In genomic region chr1:147243228-147243685, GRCh38 we compare ENCODE assay signal across 8 cellular contexts. TPM values are rescaled to one million over a fixed set of nuclear protein-coding genes. Genes with fewer than 3 reads are reported as not detected.
A peak's percentile ranks its signal among the peaks of the same experiment; 100 is the strongest.
DNase-seq lines count a peak whose midpoint lies in the region; ATAC-seq and TF ChIP-seq lines count a peak whose summit lies in the region.

No MANE protein-coding gene starts in this region.

- H3K27me3 ChIP-seq in GM06990 (replicated peaks; ENCODE audit: control insufficient read depth, insufficient read depth, low read length) (no peaks in the 10 kb centered on the region), Karpas-422 (ENCODE audit: low read length) (no peaks in the 10 kb centered on the region)

- H3K4me1 Mint-ChIP-seq in nephron progenitor cell, result peaks cover 67% of the 10 kb centered on the region

- ATAC-seq in GM21528 (IDR thresholded peaks at IDR 0.05; ENCODE audit: low FRiP score, unreplicated experiment), result peak; percentile 26

- H3K9me3 Mint-ChIP-seq in nephron progenitor cell, result peaks cover 23% of the 10 kb centered on the region

- peak overlapping the region; percentile 87 for H3K4me2 ChIP-seq in Karpas-422 (ENCODE audit: low read depth, low read length, poor library complexity, severe bottlenecking)

- DNase-seq in GM06990 (ENCODE audit: extremely low read depth, insufficient read length) (no peak), Karpas-422 (peak; percentile 79), fibroblast of peridontal ligament (ENCODE audit: extremely low read depth) (peak; percentile 84), nephron progenitor cell (peak; percentile 56), OCI-M2 (lab: John Stamatoyannopoulos, UW; ENCODE audit: unreplicated experiment) (no peak), GM10266 (ENCODE audit: extremely low spot score) (no peak)

- H3K27me3 Mint-ChIP-seq in nephron progenitor cell (ENCODE audit: low read depth, poor library complexity), result peaks cover 2% of the 10 kb centered on the region

- peak overlapping the region; percentile 6 for H3K27ac Mint-ChIP-seq in nephron progenitor cell

- H3K36me3 ChIP-seq in GM06990 (ENCODE audit: control insufficient read depth, insufficient read depth, low read length), result no peaks in the 10 kb centered on the region
- H3K36me3 ChIP-seq in Karpas-422 (ENCODE audit: insufficient read depth, low read length), result peaks cover 14% of the 10 kb centered on the region

- H4K20me1 ChIP-seq in Karpas-422 (ENCODE audit: insufficient read depth, low read depth, low read length), result no peaks in the 10 kb centered on the region

- H3K9me3 ChIP-seq in Karpas-422 (ENCODE audit: low read length), result no peaks in the 10 kb centered on the region

- no peak for TF ChIP-seq CTCF in GM06990 (IDR thresholded peaks at IDR 0.05; ENCODE audit: insufficient read depth, low read length, poor library complexity, severe bottlenecking)
- TF ChIP-seq CTCF in WI38 (IDR thresholded peaks at IDR 0.05; ENCODE audit: low read depth, low read length), result no peak
- TF ChIP-seq CTCF in nephron progenitor cell (IDR thresholded peaks at IDR 0.05), result no peak
- no peak for TF ChIP-seq CTCF in GM10266 (IDR thresholded peaks at IDR 0.05; ENCODE audit: control insufficient read depth, insufficient read depth, low read depth, missing control alignments)

- peak overlapping the region; percentile 75 for H3K4me3 ChIP-seq in GM06990 (replicated peaks; ENCODE audit: low read depth, low read length)
- H3K4me3 ChIP-seq in Karpas-422 (ENCODE audit: low read length), result peak overlapping the region; percentile 79
- H3K4me3 ChIP-seq in WI38 (ENCODE audit: low read depth, low read length), result peak overlapping the region; percentile 89

- H3K79me2 ChIP-seq in Karpas-422 (ENCODE audit: low read length), result peaks cover 53% of the 10 kb centered on the region

- H3K4me3 Mint-ChIP-seq in nephron progenitor cell, result peak overlapping the region; percentile 85

- peak overlapping the region; percentile 97 for H3K9ac ChIP-seq in Karpas-422 (ENCODE audit: low read length)

- peak overlapping the region; percentile 6; the same call in 1 of the 2 replicates for H2AFZ ChIP-seq in Karpas-422 (ENCODE audit: low read length)

- H3K4me1 ChIP-seq in Karpas-422 (ENCODE audit: low read length), result peaks cover 41% of the 10 kb centered on the region

- H3K36me3 Mint-ChIP-seq in nephron progenitor cell (ENCODE audit: low read depth), result peaks cover 30% of the 10 kb centered on the region

- H3K9me2 ChIP-seq in Karpas-422 (replicated peaks; ENCODE audit: insufficient read depth, low read length), result no peaks in the 10 kb centered on the region

- H3K27ac ChIP-seq in Karpas-422 (ENCODE audit: low read length), result peak overlapping the region; percentile 70

RNA-seq across cellular contexts. Expression of gene CHD1L, which starts 0.8 kb away (rescaled TPM):
- total RNA-seq in Karpas-422 (2014; rRNA removed; shearing (Covaris generic); ENCODE audit: low replicate concordance), result 40.1 and 56.6 TPM in 2 replicates

RNA-seq across cellular contexts. Expression of gene FMO5, which starts 18.1 kb away (rescaled TPM):
- not detected in 2 replicates for total RNA-seq in Karpas-422 (2014; rRNA removed; shearing (Covaris generic); ENCODE audit: low replicate concordance)

Comparison
In these comparisons a context has a peak if more than half of its experiments do, and no peak if none do; other contexts are left out.
1. DNase-seq: peak in Karpas-422 (single experiment), fibroblast of peridontal ligament (single experiment) and nephron progenitor cell (single experiment); none in GM06990 (single experiment), OCI-M2 (single experiment) and GM10266 (single experiment).
2. Peak in every context shown above with its lines, with median percentiles within 50 percentile points of each other: H3K4me3 ChIP-seq.